ENCODE assay signal across 11 cellular contexts in genomic region chr17:21376585-21376834, GRCh38. TPM values are rescaled to one million over a fixed set of nuclear protein-coding genes. Genes with fewer than 3 reads are reported as not detected.
A peak's percentile ranks its signal among the peaks of the same experiment; 100 is the strongest.
DNase-seq lines count a peak whose midpoint lies in the region; ATAC-seq and TF ChIP-seq lines count a peak whose summit lies in the region.
"Had no signal": no experiment of that assay in that cellular context is flagged by ENCODE, and none has a peak within 500 bp of the region (broad histone marks: within the 10 kb centered on the region; RNA-seq: fewer than 3 reads in every experiment).

No MANE protein-coding gene starts in this region.

- H3K9me3 ChIP-seq in right cardiac atrium (ENCODE audit: control insufficient read depth, low read length) (no peaks in the 10 kb centered on the region), prostate gland (no peaks in the 10 kb centered on the region)

- intact Hi-C loops in right cardiac atrium (cut with DNase I) (no loop called here), prostate gland (cut with DNase I) (no loop called here)

- H3K27me3 ChIP-seq in right cardiac atrium (ENCODE audit: control insufficient read depth, insufficient read depth) (no peaks in the 10 kb centered on the region), prostate gland (replicated peaks; ENCODE audit: insufficient read depth) (no peaks in the 10 kb centered on the region)

- no peaks in the 10 kb centered on the region for H3K36me3 ChIP-seq in prostate gland

- H3K4me3 Mint-ChIP-seq in WTC11 = peak overlapping the region; percentile 63

- DNase-seq in AG10803 (ENCODE audit: low read depth) (no peak), WTC11 (ENCODE audit: low spot score) (no peak), right cardiac atrium (no peak), prostate gland (ENCODE audit: low spot score) (no peak), SKM-1 (lab: John Stamatoyannopoulos, UW; ENCODE audit: unreplicated experiment) (no peak)
- no peak for DNase-seq in stimulated activated CD4-positive, alpha-beta T cell treated with anti-CD3 and anti-CD28 coated beads, Interleukin-2, amount 100 ng/mL, for 24 hours
- DNase-seq: NCI-H1092; NK-92 treated with Interleukin-12 subunit alpha and Interleukin-12 subunit beta, amount 100 ng/mL, for 24 hours had no signal

- TF ChIP-seq CTCF in AG10803 (conservative IDR thresholded peaks at IDR 0.05; ENCODE audit: low read length) = no peak
- TF ChIP-seq CTCF in WTC11 (IDR thresholded peaks at IDR 0.05) = no peak
- no peak for TF ChIP-seq CTCF in prostate gland (IDR thresholded peaks at IDR 0.05)

- H3K4me1 ChIP-seq in right cardiac atrium (ENCODE audit: control insufficient read depth, insufficient read depth, low read length) = peaks cover 8% of the 10 kb centered on the region
- no peaks in the 10 kb centered on the region for H3K4me1 ChIP-seq in prostate gland (replicated peaks)

- no peak overlapping the region for H3K27ac Mint-ChIP-seq in WTC11
- H3K27ac Mint-ChIP-seq: CD4-positive, CD25-positive, alpha-beta regulatory T cell had no signal

- H3K9me3 Mint-ChIP-seq in WTC11 = no peaks in the 10 kb centered on the region

- H3K4me1 Mint-ChIP-seq in WTC11 = peaks cover 21% of the 10 kb centered on the region

- H3K36me3 Mint-ChIP-seq in WTC11 = no peaks in the 10 kb centered on the region
- H3K36me3 Mint-ChIP-seq: CD4-positive, CD25-positive, alpha-beta regulatory T cell had no signal

- CTCF ChIA-PET in WTC11 (lab: Charles Lee) = interaction anchor here (0.8 to 4.3 kb wide), 5 partner anchors 18 to 136 kb away, joined by 3 to 17 read pairs (median 6); no protein-coding TSS in a partner anchor

- H3K27ac ChIP-seq in right cardiac atrium (ENCODE audit: low read length) = peak overlapping the region; percentile 10
- peak overlapping the region in 1 of 2 donors; percentile 11 for H3K27ac ChIP-seq in prostate gland

- H3K4me3 ChIP-seq in AG10803 (ENCODE audit: low read length) (peak overlapping the region; percentile 41; the same call in 1 of the 2 replicates), right cardiac atrium (ENCODE audit: low read length) (peak overlapping the region; percentile 65), prostate gland (peak overlapping the region; percentile 27 to 37)

- POLR2A ChIA-PET in WTC11 (lab: Charles Lee) = no interaction called here

- H3K27me3 Mint-ChIP-seq in WTC11 (ENCODE audit: low read depth) = peaks cover 46% of the 10 kb centered on the region

- no peak for ATAC-seq in WTC11
- ATAC-seq in right cardiac atrium = peak in 1 of 2 donors; percentile 14
- no peak for ATAC-seq in HG03439 (IDR thresholded peaks at IDR 0.05; ENCODE audit: unreplicated experiment)
- ATAC-seq in HG03196 (IDR thresholded peaks at IDR 0.05; ENCODE audit: unreplicated experiment) = no peak

- no peak for TF ChIP-seq POLR2A in prostate gland (IDR thresholded peaks at IDR 0.05)

- 1% methylated on average over 34 of the region's 34 CpGs for WGBS in right cardiac atrium
- no CpG with 5 or more reads among the region's 34 CpGs for WGBS in prostate gland

TF ChIP-seq in WTC11, 78 proteins besides CTCF, POLR2A, EP300 and RAD21:
- 0 out of 2 replicates have a peak, but pooled peaks have one; percentile 22 for TF ChIP-seq TP53 (CRISPR knock-in tag; IDR thresholded peaks at IDR 0.05)
- no peak for TF ChIP-seq TCF7 (CRISPR knock-in tag; IDR thresholded peaks at IDR 0.05; ENCODE audit: low read depth)
- TF ChIP-seq SP1 (CRISPR knock-in tag; conservative IDR thresholded peaks at IDR 0.05) = 0 out of 2 replicates have a peak, but pooled peaks have one; percentile 41
- TF ChIP-seq ELF4 (CRISPR knock-in tag; IDR thresholded peaks at IDR 0.05; ENCODE audit: low read depth) = no peak
- TF ChIP-seq, protein P1, sequence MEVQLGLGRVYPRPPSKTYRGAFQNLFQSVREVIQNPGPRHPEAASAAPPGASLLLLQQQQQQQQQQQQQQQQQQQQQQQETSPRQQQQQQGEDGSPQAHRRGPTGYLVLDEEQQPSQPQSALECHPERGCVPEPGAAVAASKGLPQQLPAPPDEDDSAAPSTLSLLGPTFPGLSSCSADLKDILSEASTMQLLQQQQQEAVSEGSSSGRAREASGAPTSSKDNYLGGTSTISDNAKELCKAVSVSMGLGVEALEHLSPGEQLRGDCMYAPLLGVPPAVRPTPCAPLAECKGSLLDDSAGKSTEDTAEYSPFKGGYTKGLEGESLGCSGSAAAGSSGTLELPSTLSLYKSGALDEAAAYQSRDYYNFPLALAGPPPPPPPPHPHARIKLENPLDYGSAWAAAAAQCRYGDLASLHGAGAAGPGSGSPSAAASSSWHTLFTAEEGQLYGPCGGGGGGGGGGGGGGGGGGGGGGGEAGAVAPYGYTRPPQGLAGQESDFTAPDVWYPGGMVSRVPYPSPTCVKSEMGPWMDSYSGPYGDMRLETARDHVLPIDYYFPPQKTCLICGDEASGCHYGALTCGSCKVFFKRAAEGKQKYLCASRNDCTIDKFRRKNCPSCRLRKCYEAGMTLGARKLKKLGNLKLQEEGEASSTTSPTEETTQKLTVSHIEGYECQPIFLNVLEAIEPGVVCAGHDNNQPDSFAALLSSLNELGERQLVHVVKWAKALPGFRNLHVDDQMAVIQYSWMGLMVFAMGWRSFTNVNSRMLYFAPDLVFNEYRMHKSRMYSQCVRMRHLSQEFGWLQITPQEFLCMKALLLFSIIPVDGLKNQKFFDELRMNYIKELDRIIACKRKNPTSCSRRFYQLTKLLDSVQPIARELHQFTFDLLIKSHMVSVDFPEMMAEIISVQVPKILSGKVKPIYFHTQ (CRISPR knock-in tag; IDR thresholded peaks at IDR 0.05) = no peak
- no peak for TF ChIP-seq JUN (CRISPR knock-in tag; IDR thresholded peaks at IDR 0.05)
- TF ChIP-seq FOXJ3 (CRISPR knock-in tag; IDR thresholded peaks at IDR 0.05; ENCODE audit: borderline replicate concordance) = no peak
- no peak for TF ChIP-seq NR3C1 (CRISPR knock-in tag; conservative IDR thresholded peaks at IDR 0.05; ENCODE audit: low read depth)
TF ChIP-seq in WTC11: peak in this region for 2.

RNA-seq across cellular contexts. Expression of gene KCNJ12, which starts 0.4 kb away (rescaled TPM):
- total RNA-seq in WTC11 (2021) (2.2 to 2.3 TPM (median 2.3 TPM) in 3 replicates), right cardiac atrium (10 to 100 TPM in 2 of 4 donors, 1 to 10 TPM in 2; 9.8 to 13.3 (median 10.8) TPM), prostate gland (1 to 10 TPM in 1 of 2 donors, under 1 TPM in 1; 0.32 to 3.8 TPM)
- polyA plus RNA-seq in right cardiac atrium = 9.9 TPM
- polyA plus RNA-seq: CD4-positive, CD25-positive, alpha-beta regulatory T cell had no signal
